In genomic region chr10:36801660-36802059, GRCh38 we compare ENCODE assay signal across 19 cellular contexts.
"Had no signal": no experiment of that assay in that cellular context is flagged by ENCODE, and none has a peak within 500 bp of the region (broad histone marks: within the 10 kb centered on the region; RNA-seq: fewer than 3 reads in every experiment).

No MANE protein-coding gene starts in this region.

- DNase-seq: activated CD4-positive, alpha-beta T cell treated with anti-CD3 and anti-CD28 coated beads for 36 hours; activated CD8-positive, alpha-beta memory T cell treated with anti-CD3 and anti-CD28 coated beads, Interleukin-2, amount 50 U/mL, for 4 hours; activated CD8-positive, alpha-beta T cell treated with anti-CD3 and anti-CD28 coated beads for 36 hours; activated gamma-delta T cell treated with Interleukin-2 at 50 U/mL for 16 hours; activated naive CD8-positive, alpha-beta T cell treated with anti-CD3 and anti-CD28 coated beads, Interleukin-2, amount 10 ng/mL, durations not matched to agents 7 days and 5 days; activated T-cell treated with anti-CD3 and anti-CD28 coated beads, Interleukin-2, amount 50 U/mL, for 72 hours; aorta; effector memory CD8-positive, alpha-beta T cell; kidney glomerular epithelial cell; lower lobe of right lung; mucosa of descending colon; naive thymus-derived CD8-positive, alpha-beta T cell; right lobe of liver; spleen; stimulated activated CD4-positive, alpha-beta T cell treated with anti-CD3 and anti-CD28 coated beads, Interleukin-2, amount 100 ng/mL, for 24 hours; stimulated activated naive B cell treated with anti-CD40 and anti-IgM and Interleukin-4, amounts not matched to agents 10 μg/mL and 1 μg/mL and 100 μg/mL, for 72 hours; SW 1271 had no signal

- H3K27ac ChIP-seq: lower lobe of right lung, right lobe of liver, VCaP had no signal

- H3K9me3 ChIP-seq: lower lobe of right lung, right lobe of liver, spleen had no signal

- FAIRE-seq: urothelium cell line had no signal

- H3K27me3 ChIP-seq: right lobe of liver, spleen had no signal

- H3K36me3 ChIP-seq: lower lobe of right lung, right lobe of liver, spleen had no signal

- H3K4me3 ChIP-seq: lower lobe of right lung, mucosa of descending colon, right lobe of liver, spleen had no signal

- H3K4me1 ChIP-seq: right lobe of liver had no signal
